ENCODE assay signal across 13 cellular contexts in genomic region chr16:3012828-3013420, GRCh38. TPM values are rescaled to one million over a fixed set of nuclear protein-coding genes. Genes with fewer than 3 reads are reported as not detected.
DNase-seq lines count a peak whose midpoint lies in the region; ATAC-seq and TF ChIP-seq lines count a peak whose summit lies in the region.
"Had no signal": no experiment of that assay in that cellular context is flagged by ENCODE, and none has a peak within 500 bp of the region (broad histone marks: within the 10 kb centered on the region; RNA-seq: fewer than 3 reads in every experiment).

A gene with protein sequence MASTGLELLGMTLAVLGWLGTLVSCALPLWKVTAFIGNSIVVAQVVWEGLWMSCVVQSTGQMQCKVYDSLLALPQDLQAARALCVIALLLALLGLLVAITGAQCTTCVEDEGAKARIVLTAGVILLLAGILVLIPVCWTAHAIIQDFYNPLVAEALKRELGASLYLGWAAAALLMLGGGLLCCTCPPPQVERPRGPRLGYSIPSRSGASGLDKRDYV (plus strand): TSS chr16:3012923. CDS start chr16:3013363, 440 bp downstream.

- H2AFZ ChIP-seq in GM23338, result 0 out of 2 replicates have a peak within 1 kb of the TSS, but pooled peaks have one; percentile 47

- H3K27me3 ChIP-seq in GM23338 (ENCODE audit: insufficient read depth) (peaks cover 11% of the 10 kb centered on the region), endodermal cell (ENCODE audit: control insufficient read depth, insufficient read depth, low read length, poor library complexity, severe bottlenecking) (no peaks in the 10 kb centered on the region)

- H3K27me3 Mint-ChIP-seq in GM23338 (ENCODE audit: insufficient read depth, low read depth, poor library complexity) (peaks cover 48% of the 10 kb centered on the region), endodermal cell (ENCODE audit: insufficient read depth) (peaks cover 21% of the 10 kb centered on the region), progenitor cell of endocrine pancreas (no peaks in the 10 kb centered on the region)
- H3K27me3 Mint-ChIP-seq in activated T-helper 2 cell treated with anti-CD3 and anti-CD28 coated beads, Interferon-gamma antibody, Interleukin-2, Interleukin-4, amounts not matched to agents 10 μg/mL and 5 μg/mL and 100 μg/mL, durations not matched to agents 14 hours and 24 hours and 36 hours (ENCODE audit: low read depth), result peaks cover 15% of the 10 kb centered on the region

- peaks cover 34% of the 10 kb centered on the region for H3K36me3 Mint-ChIP-seq in GM23338 (ENCODE audit: low read depth)
- H3K36me3 Mint-ChIP-seq in endodermal cell (ENCODE audit: low read depth), result peaks cover 23% of the 10 kb centered on the region
- peaks cover 13% of the 10 kb centered on the region for H3K36me3 Mint-ChIP-seq in progenitor cell of endocrine pancreas (ENCODE audit: insufficient read depth)
- H3K36me3 Mint-ChIP-seq in activated T-helper 2 cell treated with anti-CD3 and anti-CD28 coated beads, Interferon-gamma antibody, Interleukin-2, Interleukin-4, amounts not matched to agents 10 μg/mL and 5 μg/mL and 100 μg/mL, durations not matched to agents 14 hours and 24 hours and 36 hours (ENCODE audit: low read depth), result no peaks in the 10 kb centered on the region

- 43 to 48% methylated on average over 14 to 27 of the region's 27 CpGs for WGBS in endodermal cell (ENCODE audit: insufficient coverage in 1 of 2, insufficient read length in 1 of 2), 2 experiments

- peak within 1 kb of the TSS; percentile 88 for H3K4me2 ChIP-seq in GM23338

- H3K79me2 ChIP-seq in GM23338 (replicated peaks; ENCODE audit: insufficient read depth), result peaks cover 23% of the 10 kb centered on the region

- no peaks in the 10 kb centered on the region for H3K9me2 ChIP-seq in GM23338 (ENCODE audit: insufficient read depth)

- intact Hi-C loops in activated T-helper 2 cell treated with anti-CD3 and anti-CD28 coated beads, Interferon-gamma antibody, Interleukin-2, Interleukin-4, amounts not matched to agents 10 μg/mL and 5 μg/mL and 100 μg/mL, durations not matched to agents 14 hours and 24 hours and 36 hours (cut with micrococcal nuclease), result no loop called here

- H3K4me3 Mint-ChIP-seq in GM23338, result peak within 1 kb of the TSS; percentile 75
- peak within 1 kb of the TSS; percentile 39 for H3K4me3 Mint-ChIP-seq in endodermal cell
- H3K4me3 Mint-ChIP-seq in progenitor cell of endocrine pancreas (ENCODE audit: low read depth), result peak within 1 kb of the TSS; percentile 44
- no peak within 1 kb of the TSS for H3K4me3 Mint-ChIP-seq in activated T-helper 2 cell treated with anti-CD3 and anti-CD28 coated beads, Interferon-gamma antibody, Interleukin-2, Interleukin-4, amounts not matched to agents 10 μg/mL and 5 μg/mL and 100 μg/mL, durations not matched to agents 14 hours and 24 hours and 36 hours (ENCODE audit: low read depth)

- DNase-seq in GM23338 (ENCODE audit: low spot score), result peak; percentile 75
- DNase-seq in NCI-H2107 treated with DMSO at 0.1 percent for 48 hours (lab: John Stamatoyannopoulos, UW; ENCODE audit: unreplicated experiment), result peak; percentile 92
- peak; percentile 88 for DNase-seq in endodermal cell
- DNase-seq in progenitor cell of endocrine pancreas (ENCODE audit: low spot score, unreplicated experiment), result no peak
- no peak for DNase-seq in activated T-helper 2 cell treated with anti-CD3 and anti-CD28 coated beads, Interferon-gamma antibody, Interleukin-2, Interleukin-4, amounts not matched to agents 10 μg/mL and 5 μg/mL and 100 μg/mL, durations not matched to agents 14 hours and 24 hours and 36 hours (ENCODE audit: low spot score)
- no peak for DNase-seq in activated CD8-positive, alpha-beta memory T cell treated with anti-CD3 and anti-CD28 coated beads for 24 hours
- DNase-seq in germinal center (ENCODE audit: low spot score), result no peak
- DNase-seq: midbrain; NCI-H226; stimulated activated CD4-positive, alpha-beta T cell treated with anti-CD3 and anti-CD28 coated beads, Interleukin-2, amount 100 ng/mL, for 48 hours had no signal

- ATAC-seq in GM23338 (peak; percentile 10), GM18511 (IDR thresholded peaks at IDR 0.05; ENCODE audit: unreplicated experiment) (no peak)

- H3K27ac Mint-ChIP-seq in GM23338, result peak within 1 kb of the TSS; percentile 62; the same call in 1 of the 2 replicates
- no peak within 1 kb of the TSS for H3K27ac Mint-ChIP-seq in endodermal cell
- H3K27ac Mint-ChIP-seq in progenitor cell of endocrine pancreas, result peak within 1 kb of the TSS; percentile 93
- no peak within 1 kb of the TSS for H3K27ac Mint-ChIP-seq in activated T-helper 2 cell treated with anti-CD3 and anti-CD28 coated beads, Interferon-gamma antibody, Interleukin-2, Interleukin-4, amounts not matched to agents 10 μg/mL and 5 μg/mL and 100 μg/mL, durations not matched to agents 14 hours and 24 hours and 36 hours

- H3K4me1 ChIP-seq in GM23338 (ENCODE audit: insufficient read depth) (peaks cover 73% of the 10 kb centered on the region), endodermal cell (ENCODE audit: control insufficient read depth, insufficient read depth, low read length) (peaks cover 18% of the 10 kb centered on the region)

- no peak within 1 kb of the TSS for H3K9ac ChIP-seq in endodermal cell (ENCODE audit: extremely low read depth, low read length, poor library complexity, severe bottlenecking)

- H3K9me3 Mint-ChIP-seq in GM23338 (peaks cover 7% of the 10 kb centered on the region; the same call in 2 of the 3 replicates), endodermal cell (no peaks in the 10 kb centered on the region), progenitor cell of endocrine pancreas (ENCODE audit: low read depth) (no peaks in the 10 kb centered on the region)
- H3K9me3 Mint-ChIP-seq in activated T-helper 2 cell treated with anti-CD3 and anti-CD28 coated beads, Interferon-gamma antibody, Interleukin-2, Interleukin-4, amounts not matched to agents 10 μg/mL and 5 μg/mL and 100 μg/mL, durations not matched to agents 14 hours and 24 hours and 36 hours, result no peaks in the 10 kb centered on the region

- no peaks in the 10 kb centered on the region for H3K9me3 ChIP-seq in endodermal cell (ENCODE audit: control insufficient read depth, low read length)

- no peaks in the 10 kb centered on the region for H3K36me3 ChIP-seq in GM23338 (ENCODE audit: insufficient read depth)
- H3K36me3 ChIP-seq in endodermal cell (ENCODE audit: control insufficient read depth, insufficient read depth, low read length), result peaks cover 15% of the 10 kb centered on the region

- H4K20me1 ChIP-seq in GM23338 (replicated peaks; ENCODE audit: insufficient read depth), result peaks cover 25% of the 10 kb centered on the region

- peaks cover 55% of the 10 kb centered on the region for H3F3A ChIP-seq in GM23338 (replicated peaks; ENCODE audit: low read depth)

- TF ChIP-seq CTCF in GM23338 (conservative IDR thresholded peaks at IDR 0.05; ENCODE audit: low read depth in 2 of 2), result no peak
- no peak for TF ChIP-seq CTCF in endodermal cell (conservative IDR thresholded peaks at IDR 0.05)
- TF ChIP-seq CTCF in progenitor cell of endocrine pancreas (IDR thresholded peaks at IDR 0.05; ENCODE audit: unreplicated experiment), result no peak

- H3K4me3 ChIP-seq in GM23338 (peak within 1 kb of the TSS; percentile 68), endodermal cell (ENCODE audit: low read length) (no peak within 1 kb of the TSS)

- peaks cover 65% of the 10 kb centered on the region for H3K4me1 Mint-ChIP-seq in GM23338
- peaks cover 42% of the 10 kb centered on the region for H3K4me1 Mint-ChIP-seq in endodermal cell
- H3K4me1 Mint-ChIP-seq in progenitor cell of endocrine pancreas (ENCODE audit: low read depth), result peaks cover 65% of the 10 kb centered on the region
- H3K4me1 Mint-ChIP-seq in activated T-helper 2 cell treated with anti-CD3 and anti-CD28 coated beads, Interferon-gamma antibody, Interleukin-2, Interleukin-4, amounts not matched to agents 10 μg/mL and 5 μg/mL and 100 μg/mL, durations not matched to agents 14 hours and 24 hours and 36 hours (ENCODE audit: low read depth), result peaks cover 9% of the 10 kb centered on the region

- H3K27ac ChIP-seq in GM23338 (ENCODE audit: low read depth) (no peak within 1 kb of the TSS), endodermal cell (ENCODE audit: low read depth, low read length) (no peak within 1 kb of the TSS)
- H3K27ac ChIP-seq: VCaP had no signal

TF ChIP-seq in GM23338, 12 proteins besides CTCF, POLR2A, EP300 and RAD21:
- no peak for TF ChIP-seq EZH2 (IDR thresholded peaks at IDR 0.05; ENCODE audit: low read depth, unreplicated experiment)
- no peak for TF ChIP-seq CREB1 (CRISPR knock-in tag; IDR thresholded peaks at IDR 0.05; ENCODE audit: low read depth)
- TF ChIP-seq EZH2phosphoT487 (IDR thresholded peaks at IDR 0.05; ENCODE audit: unreplicated experiment), result no peak

RNA-seq across cellular contexts. Expression of the gene that starts here (rescaled TPM):
- total RNA-seq in GM23338 (2014; rRNA removed; shearing (Covaris generic)), result 1.0 and 3.0 TPM in 2 replicates
- 1.3 and 1.8 TPM in 2 replicates for polyA plus RNA-seq in GM23338 (2016; fragmentation: Nextera tagmentation; extraction: Ambion mirVana)
- total RNA-seq in endodermal cell (under 1 TPM in 1 of 2 donors, not detected in 1; 0.18 TPM), progenitor cell of endocrine pancreas (2.2 and 2.9 TPM in 2 replicates)
- polyA plus RNA-seq in endodermal cell (2013, experiment 1 of 2), result not detected
- 0.12 TPM for polyA plus RNA-seq in endodermal cell (2013, experiment 2 of 2)
- total RNA-seq in activated T-helper 2 cell treated with anti-CD3 and anti-CD28 coated beads, Interferon-gamma antibody, Interleukin-2, Interleukin-4, amounts not matched to agents 10 μg/mL and 5 μg/mL and 100 μg/mL, durations not matched to agents 14 hours and 24 hours and 36 hours, result 0.11 and 0.14 TPM in 2 replicates
- total RNA-seq: urinary bladder had no signal

Comparison
In these comparisons a context has a peak if more than half of its experiments do, and no peak if none do; other contexts are left out.
1. Peak in DNase-seq in endodermal cell; RNA of the gene not detected or under 1 TPM.
2. DNase-seq: peak in GM23338 (single experiment) and NCI-H2107 treated with DMSO at 0.1 percent for 48 hours (single experiment); none in progenitor cell of endocrine pancreas (single experiment), activated T-helper 2 cell treated with anti-CD3 and anti-CD28 coated beads, Interferon-gamma antibody, Interleukin-2, Interleukin-4, amounts not matched to agents 10 μg/mL and 5 μg/mL and 100 μg/mL, durations not matched to agents 14 hours and 24 hours and 36 hours (single experiment), activated CD8-positive, alpha-beta memory T cell treated with anti-CD3 and anti-CD28 coated beads for 24 hours (single experiment) and germinal center (single experiment).
3. H3K27ac Mint-ChIP-seq: peak in GM23338 (single experiment) and progenitor cell of endocrine pancreas (single experiment); none in endodermal cell (single experiment) and activated T-helper 2 cell treated with anti-CD3 and anti-CD28 coated beads, Interferon-gamma antibody, Interleukin-2, Interleukin-4, amounts not matched to agents 10 μg/mL and 5 μg/mL and 100 μg/mL, durations not matched to agents 14 hours and 24 hours and 36 hours (single experiment).